In the genomic region with DNA sequence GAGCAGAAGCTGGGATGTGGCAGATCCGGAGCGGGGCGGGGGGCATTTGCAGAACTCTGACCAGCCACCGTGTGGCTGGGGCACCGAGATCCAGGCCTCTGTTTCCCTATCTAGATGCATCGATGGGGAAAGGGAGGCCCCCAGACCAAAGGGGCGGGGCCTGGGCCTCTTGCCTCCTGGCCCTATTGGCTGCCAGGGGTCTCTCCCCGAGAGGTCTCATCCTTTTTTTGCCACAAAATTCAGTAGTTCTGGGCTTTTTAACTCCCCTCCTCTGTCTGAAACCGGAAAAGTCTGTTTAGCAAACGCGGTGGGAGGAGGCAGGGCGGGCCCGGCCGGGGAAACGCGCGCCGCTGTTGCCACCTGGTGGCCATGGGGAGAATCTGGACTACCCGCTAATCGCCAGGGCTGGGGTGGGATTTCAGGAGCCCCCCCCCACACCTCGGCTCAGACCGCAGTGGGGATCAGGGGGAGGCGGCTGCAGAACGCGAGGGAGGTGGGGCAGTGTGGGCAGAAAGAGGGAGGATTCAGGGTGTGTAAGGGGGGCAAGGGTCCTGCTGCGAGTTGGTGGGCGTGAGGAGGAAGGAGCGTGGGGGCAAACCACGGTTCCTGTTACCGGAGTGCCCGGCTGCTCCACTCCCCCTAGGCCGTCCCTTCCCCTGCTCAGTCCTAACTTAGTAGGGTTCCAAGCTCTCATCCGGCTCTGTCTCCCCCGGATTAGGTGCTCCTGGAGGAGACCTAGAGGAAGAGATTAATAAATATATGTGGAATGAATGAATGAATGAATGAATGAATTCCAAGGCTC, we compare ENCODE assay signal across 8 cellular contexts. TPM values are rescaled to one million over a fixed set of nuclear protein-coding genes. Genes with fewer than 3 reads are reported as not detected.
DNase-seq lines count a peak whose midpoint lies in the region; ATAC-seq and TF ChIP-seq lines count a peak whose summit lies in the region.

No MANE protein-coding gene starts in this region.

- no peak for TF ChIP-seq POLR2A in esophagus muscularis mucosa (IDR thresholded peaks at IDR 0.05; ENCODE audit: low read depth)

- H3K4me3 ChIP-seq in HUES6 (ENCODE audit: low read depth, low read length) (peak overlapping the region; percentile 50), esophagus muscularis mucosa (peak overlapping the region; percentile 26 to 37 (median 31)), muscle layer of colon (ENCODE audit: low read depth in 1 of 2, low read length in 2 of 2) (peak overlapping the region in 1 of 2 donors; percentile 27)

- intact Hi-C loops in esophagus muscularis mucosa (cut with DNase I): loop anchor here (1.0 kb wide), 1 partner anchor 51 kb away; no protein-coding TSS in a partner anchor

- no peak for TF ChIP-seq EP300 in esophagus muscularis mucosa (IDR thresholded peaks at IDR 0.05)

- DNase-seq in DMS53 (lab: John Stamatoyannopoulos, UW) (peak; percentile 84), OCI-M1 (lab: John Stamatoyannopoulos, UW) (peak; percentile 85), esophagus muscularis mucosa (ENCODE audit: extremely low spot score) (peak; percentile 94)
- peak; percentile 86 for DNase-seq in activated T-cell treated with anti-CD3 and anti-CD28 coated beads, Interleukin-2, amount 50 U/mL, for 1 hour
- DNase-seq in stimulated activated CD8-positive, alpha-beta memory T cell treated with anti-CD3 and anti-CD28 coated beads, Interleukin-4, amount 100 ng/mL, for 24 hours (ENCODE audit: low read depth): peak; percentile 70

- no peak for ATAC-seq in GM21515 (IDR thresholded peaks at IDR 0.05; ENCODE audit: unreplicated experiment)

- H3K36me3 ChIP-seq in HUES6 (ENCODE audit: control insufficient read depth, insufficient read depth, low read length): no peaks in the 10 kb centered on the region
- H3K36me3 ChIP-seq in esophagus muscularis mucosa: no peaks in the 10 kb centered on the region
- no peaks in the 10 kb centered on the region for H3K36me3 ChIP-seq in muscle layer of colon (ENCODE audit: insufficient read depth, low read length)

- H3K27ac ChIP-seq in HUES6 (ENCODE audit: low read depth, low read length) (no peak overlapping the region), esophagus muscularis mucosa (replicated peaks in 1 of 4) (peak overlapping the region; percentile 81 to 86 (median 83)), muscle layer of colon (ENCODE audit: low read depth, low read length) (peak overlapping the region; percentile 62)

- H3K9me3 ChIP-seq in HUES6 (ENCODE audit: control insufficient read depth, insufficient read depth, low read depth, low read length) (no peaks in the 10 kb centered on the region), esophagus muscularis mucosa (no peaks in the 10 kb centered on the region), muscle layer of colon (ENCODE audit: low read length) (no peaks in the 10 kb centered on the region)

- H3K27me3 ChIP-seq in HUES6 (ENCODE audit: control insufficient read depth, insufficient read depth, low read length) (no peaks in the 10 kb centered on the region), esophagus muscularis mucosa (peaks cover 0 to 6% (median 0%) of the 10 kb centered on the region in 4 donors), muscle layer of colon (ENCODE audit: control insufficient read depth in 1 of 2, insufficient read depth in 2 of 2, low read length in 2 of 2) (no peaks in the 10 kb centered on the region)

- 3% methylated on average over 25 of the region's 34 CpGs for WGBS in esophagus muscularis mucosa

- H3K4me1 ChIP-seq in HUES6 (ENCODE audit: control insufficient read depth, insufficient read depth, low read length) (no peaks in the 10 kb centered on the region), esophagus muscularis mucosa (peaks cover 14 to 26% (median 20%) of the 10 kb centered on the region in 4 donors), muscle layer of colon (ENCODE audit: insufficient read depth, low read length) (peaks cover 7% of the 10 kb centered on the region)

- no peak overlapping the region for H3K9ac ChIP-seq in HUES6 (ENCODE audit: low read length)
- no peak overlapping the region for H3K9ac ChIP-seq in muscle layer of colon (ENCODE audit: low read length)

- TF ChIP-seq CTCF in esophagus muscularis mucosa (IDR thresholded peaks at IDR 0.05): peak; percentile 94 to 97 (median 97)

RNA-seq across cellular contexts. Expression of a gene that starts 28.3 kb away (rescaled TPM):
- total RNA-seq in esophagus muscularis mucosa: 1 to 10 TPM in 1 of 4 donors, under 1 TPM in 3; 0.42 to 2.0 (median 0.83) TPM

RNA-seq across cellular contexts. Expression of a gene that starts 39.2 kb away (rescaled TPM):
- 1 to 10 TPM; 5.0 to 8.5 (median 6.4) TPM for total RNA-seq in esophagus muscularis mucosa

RNA-seq across cellular contexts. Expression of a gene that starts 50.4 kb away (rescaled TPM):
- total RNA-seq in esophagus muscularis mucosa: 10 to 100 TPM; 30.6 to 69.2 (median 62.5) TPM
